8 cellular contexts compared by ENCODE assay signal in genomic region chr20:1388706-1389483, GRCh38. TPM values are rescaled to one million over a fixed set of nuclear protein-coding genes. Genes with fewer than 3 reads are reported as not detected.
A peak's percentile ranks its signal among the peaks of the same experiment; 100 is the strongest.
DNase-seq lines count a peak whose midpoint lies in the region; ATAC-seq, FAIRE-seq and TF ChIP-seq lines count a peak whose summit lies in the region.

No MANE protein-coding gene starts in this region.

- H3K4me3 Mint-ChIP-seq in CD8-positive, alpha-beta T cell = peak overlapping the region; percentile 65
- H3K4me3 Mint-ChIP-seq in nephron progenitor cell = peak overlapping the region; percentile 60

- no peaks in the 10 kb centered on the region for H3K9me3 ChIP-seq in CD8-positive, alpha-beta T cell (ENCODE audit: low read length)
- no peaks in the 10 kb centered on the region for H3K9me3 ChIP-seq in breast epithelium

- CTCF ChIA-PET in CD8-positive, alpha-beta T cell (lab: Charles Lee) = interaction anchor here (1.0 to 1.8 kb wide), 3 partner anchors 9 to 72 kb away, joined by 3 to 6 read pairs (median 3); no protein-coding TSS in a partner anchor

- H3K27me3 ChIP-seq in CD8-positive, alpha-beta T cell (ENCODE audit: insufficient read depth, low read length) = no peaks in the 10 kb centered on the region
- H3K27me3 ChIP-seq in breast epithelium = no peaks in the 10 kb centered on the region

- ATAC-seq in CD8-positive, alpha-beta T cell = peak; percentile 19
- ATAC-seq in activated CD4-positive, CD25-positive, alpha-beta regulatory T cell treated with anti-CD3 and anti-CD28 coated beads, Interleukin-2, amount 50 U/mL, for 24 hours = no peak
- ATAC-seq in HG03175 (IDR thresholded peaks at IDR 0.05; ENCODE audit: unreplicated experiment) = no peak

- H3K4me1 ChIP-seq in CD8-positive, alpha-beta T cell (ENCODE audit: insufficient read depth, low read length) = peaks cover 84% of the 10 kb centered on the region
- H3K4me1 ChIP-seq in breast epithelium = peaks cover 3 to 25% of the 10 kb centered on the region in 2 donors

- DNase-seq in CD8-positive, alpha-beta T cell = peak in 3 of 7 experiments; percentile 25 to 52 (median 31)
- DNase-seq in MV-4-11 (lab: John Stamatoyannopoulos, UW) = peak; percentile 46
- no peak for DNase-seq in breast epithelium (ENCODE audit: low spot score in 2 of 2)
- no peak for DNase-seq in nephron progenitor cell
- no peak for DNase-seq in H54 (ENCODE audit: insufficient read length, low spot score)
- no peak for DNase-seq in effector CD8-positive, alpha-beta T cell (lab: John Stamatoyannopoulos, UW)

- no peak for TF ChIP-seq POLR2A in breast epithelium (IDR thresholded peaks at IDR 0.05)
- no peak for TF ChIP-seq POLR2A in H54 (IDR thresholded peaks at IDR 0.05; ENCODE audit: low read depth, low read length)

- no peak for FAIRE-seq in H54 (lab: Jason Lieb, UNC)

- H3K36me3 Mint-ChIP-seq in CD8-positive, alpha-beta T cell = peaks cover 26% of the 10 kb centered on the region
- H3K36me3 Mint-ChIP-seq in nephron progenitor cell (ENCODE audit: low read depth) = peaks cover 14% of the 10 kb centered on the region

- H3K4me3 ChIP-seq in CD8-positive, alpha-beta T cell (ENCODE audit: low read depth, low read length) = peak overlapping the region; percentile 23
- peak overlapping the region in 1 of 3 donors; percentile 42 for H3K4me3 ChIP-seq in breast epithelium

- H3K27ac Mint-ChIP-seq in CD8-positive, alpha-beta T cell = peak overlapping the region; percentile 95
- peak overlapping the region; percentile 43 for H3K27ac Mint-ChIP-seq in nephron progenitor cell

- H3K36me3 ChIP-seq in CD8-positive, alpha-beta T cell (ENCODE audit: insufficient read depth, low read length) = no peaks in the 10 kb centered on the region
- no peaks in the 10 kb centered on the region for H3K36me3 ChIP-seq in breast epithelium

- no peak for TF ChIP-seq CTCF in CD8-positive, alpha-beta T cell (IDR thresholded peaks at IDR 0.05)
- TF ChIP-seq CTCF in breast epithelium (IDR thresholded peaks at IDR 0.05) (no peak), nephron progenitor cell (IDR thresholded peaks at IDR 0.05) (no peak)

- peaks cover 87% of the 10 kb centered on the region for H3K4me1 Mint-ChIP-seq in CD8-positive, alpha-beta T cell (ENCODE audit: low read depth)
- peaks cover 80% of the 10 kb centered on the region for H3K4me1 Mint-ChIP-seq in nephron progenitor cell

- no peaks in the 10 kb centered on the region for H3K9me3 Mint-ChIP-seq in CD8-positive, alpha-beta T cell
- H3K9me3 Mint-ChIP-seq in nephron progenitor cell = no peaks in the 10 kb centered on the region

- H3K27ac ChIP-seq in CD8-positive, alpha-beta T cell (ENCODE audit: low read depth, low read length) = peak overlapping the region; percentile 15
- peak overlapping the region; percentile 79 to 91 for H3K27ac ChIP-seq in breast epithelium

- intact Hi-C loops in CD8-positive, alpha-beta T cell (cut with DNase I, micrococcal nuclease) = loop anchor here in 1 of 2 experiments (1.0 kb wide), 1 partner anchor 64 kb away; no protein-coding TSS in a partner anchor
- intact Hi-C loops in breast epithelium (cut with DNase I; ENCODE audit: low total_unique reads) = no loop called here

- POLR2A ChIA-PET in CD8-positive, alpha-beta T cell (lab: Charles Lee) = interaction anchor here (0.6 to 0.7 kb wide), 2 partner anchors 10 to 172 kb away, joined by 3 read pairs; no protein-coding TSS in a partner anchor

- H3K27me3 Mint-ChIP-seq in CD8-positive, alpha-beta T cell (ENCODE audit: low read depth) = no peaks in the 10 kb centered on the region
- peaks cover under 1% of the 10 kb centered on the region for H3K27me3 Mint-ChIP-seq in nephron progenitor cell (ENCODE audit: low read depth, poor library complexity)

RNA-seq across cellular contexts. Expression of gene FKBP1A, which starts 4.0 kb away (rescaled TPM):
- total RNA-seq in CD8-positive, alpha-beta T cell = 10 to 100 TPM; 34.0 to 36.8 TPM
- total RNA-seq in breast epithelium = 100 to 1,000 TPM; 115 to 191 (median 128) TPM

RNA-seq across cellular contexts. Expression of gene SDCBP2, which starts 60.0 kb away (rescaled TPM):
- 1 to 10 TPM; 1.2 TPM for total RNA-seq in CD8-positive, alpha-beta T cell
- total RNA-seq in breast epithelium = 10 to 100 TPM in 1 of 3 donors, 1 to 10 TPM in 2; 5.0 to 10.8 (median 9.8) TPM
